ENCODE assay signal across 12 cellular contexts in the genomic region with DNA sequence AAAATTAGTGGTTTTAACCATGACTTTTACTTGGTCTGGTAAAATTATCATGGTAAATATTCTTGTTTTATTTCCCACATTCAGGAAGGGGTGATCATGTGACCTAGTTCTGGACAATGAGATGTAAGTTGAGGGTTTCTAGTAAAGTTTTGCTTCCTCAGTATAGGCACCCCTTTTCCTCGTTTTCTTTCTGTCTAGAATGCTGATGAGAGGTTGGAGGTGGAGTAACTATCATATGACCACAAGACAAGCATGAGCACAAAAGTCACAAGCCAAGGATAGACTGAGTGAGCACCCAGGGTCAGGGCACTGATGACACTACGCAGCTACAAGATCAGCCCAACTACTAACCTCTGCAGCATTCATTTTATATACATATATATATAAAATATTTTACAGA. TPM values are rescaled to one million over a fixed set of nuclear protein-coding genes. Genes with fewer than 3 reads are reported as not detected.
DNase-seq lines count a peak whose midpoint lies in the region; ATAC-seq, FAIRE-seq and TF ChIP-seq lines count a peak whose summit lies in the region.
"Had no signal": no experiment of that assay in that cellular context is flagged by ENCODE, and none has a peak within 500 bp of the region (broad histone marks: within the 10 kb centered on the region; RNA-seq: fewer than 3 reads in every experiment).

No MANE protein-coding gene starts in this region.

- H3K4me1 ChIP-seq in transverse colon, result peaks cover 7 to 66% (median 50%) of the 10 kb centered on the region in 4 donors

- FAIRE-seq in bronchial epithelial cell (lab: Jason Lieb, UNC), result no peak

- H3K27me3 ChIP-seq in bronchial epithelial cell (ENCODE audit: control insufficient read depth, insufficient read depth, low read length) (no peaks in the 10 kb centered on the region), transverse colon (no peaks in the 10 kb centered on the region)
- H3K27me3 ChIP-seq: tibial nerve had no signal

- H3K27ac ChIP-seq in transverse colon, result peak overlapping the region in 3 of 4 donors; percentile 51 to 88 (median 63)

- intact Hi-C loops in transverse colon (cut with DNase I; ENCODE audit: low total_unique reads), result no loop called here

- TF ChIP-seq POLR2A in transverse colon (IDR thresholded peaks at IDR 0.05), result no peak

- no peaks in the 10 kb centered on the region for H3K36me3 ChIP-seq in bronchial epithelial cell (ENCODE audit: control insufficient read depth, insufficient read depth, low read length)
- H3K36me3 ChIP-seq in transverse colon, result no peaks in the 10 kb centered on the region
- H3K36me3 ChIP-seq: tibial nerve had no signal

- WGBS in transverse colon (ENCODE audit: low coverage in 1 of 2), 2 donors, result 27 to 50% methylated on average over 1 to 2 of the region's 2 CpGs

- DNase-seq in SKM-1 treated with dmso at 0.1 percent for 144 hours (lab: John Stamatoyannopoulos, UW; ENCODE audit: unreplicated experiment) (peak; percentile 17), SKM-1 (lab: John Stamatoyannopoulos, UW; ENCODE audit: unreplicated experiment) (no peak), bronchial epithelial cell (ENCODE audit: low read depth) (no peak), left lobe of liver (ENCODE audit: low spot score) (no peak), transverse colon (no peak), NCI-H774 (lab: John Stamatoyannopoulos, UW) (no peak), islet precursor cell (no peak)
- DNase-seq: hippocampal formation, IMR-90 had no signal

- H3K4me3 ChIP-seq in bronchial epithelial cell (ENCODE audit: low read depth, low read length), result peak overlapping the region; percentile 36
- H3K4me3 ChIP-seq in transverse colon, result peak overlapping the region in 3 of 4 donors; percentile 31 to 37 (median 34)

- H3K9me3 ChIP-seq in transverse colon, result no peaks in the 10 kb centered on the region
- H3K9me3 ChIP-seq: tibial nerve had no signal

- TF ChIP-seq EP300 in transverse colon (IDR thresholded peaks at IDR 0.05; ENCODE audit: low read depth), result no peak

- in situ Hi-C loops in transverse colon (cut with MboI; ENCODE audit: low pct_ligation_motif_present in 1 of 4, low pct_unique_long_range_greater_than_20kb in 1 of 4, low sequenced_read_pairs in 3 of 4), result no loop called here

- peak; percentile 58 for ATAC-seq in left lobe of liver
- no peak for ATAC-seq in GM19463 (IDR thresholded peaks at IDR 0.05; ENCODE audit: unreplicated experiment)
- ATAC-seq: activated CD4-positive, CD25-positive, alpha-beta regulatory T cell treated with anti-CD3 and anti-CD28 coated beads, Interleukin-2, amount 50 U/mL, for 24 hours had no signal

- TF ChIP-seq CTCF in bronchial epithelial cell (IDR thresholded peaks at IDR 0.05; ENCODE audit: insufficient read depth, low read length, severe bottlenecking) (no peak), transverse colon (IDR thresholded peaks at IDR 0.05) (no peak)

RNA-seq across cellular contexts. Expression of a gene that starts 53.9 kb away (rescaled TPM):
- 35.8 and 42.9 TPM in 2 replicates for total RNA-seq in bronchial epithelial cell
- total RNA-seq in left lobe of liver, result 18.4 TPM
- total RNA-seq in transverse colon, result 100 to 1,000 TPM; 247 to 569 (median 444) TPM
